Comparison of ENCODE assay signal across 8 cellular contexts in the genomic region with DNA sequence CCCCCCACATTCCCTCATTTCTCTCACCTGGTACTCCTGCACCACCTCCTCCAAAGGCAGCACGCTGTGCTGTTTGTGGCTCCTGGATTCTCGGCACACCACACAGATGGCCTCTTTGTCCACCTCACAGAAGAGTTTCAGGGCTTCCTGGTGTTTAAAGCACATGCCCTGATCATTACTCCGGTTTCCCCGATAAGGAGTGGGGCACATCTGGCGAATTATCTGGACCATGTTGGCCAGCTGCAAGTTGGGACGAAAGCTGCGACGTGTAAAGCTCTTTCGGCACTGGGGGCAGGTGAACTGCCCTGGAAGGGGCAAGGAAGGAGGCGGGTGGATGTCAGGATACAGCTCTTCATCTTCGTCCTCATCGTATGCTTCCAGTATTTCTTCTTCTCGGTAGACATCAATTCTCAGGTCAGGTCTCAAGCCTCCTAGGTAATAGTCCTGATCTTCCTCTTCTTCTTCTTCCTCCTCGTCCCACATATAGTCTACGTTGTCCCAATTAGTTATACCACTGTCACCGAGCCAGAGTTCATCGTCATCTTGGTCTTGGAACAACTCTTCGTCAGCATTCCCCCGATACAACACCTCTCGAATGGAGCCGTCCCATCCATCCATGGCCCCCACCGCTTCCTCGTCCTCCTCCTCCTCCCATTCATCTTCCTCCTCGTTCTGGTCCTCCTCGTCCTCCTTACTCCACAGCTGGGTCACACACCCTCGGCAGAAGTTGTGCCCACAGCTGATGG. TPM values are rescaled to one million over a fixed set of nuclear protein-coding genes. Genes with fewer than 3 reads are reported as not detected.
DNase-seq lines count a peak whose midpoint lies in the region; ATAC-seq and TF ChIP-seq lines count a peak whose summit lies in the region.

No MANE protein-coding gene starts in this region.

- BruUV-seq in PC-3 (replicated peaks; lab: Mats Ljungman, UMichigan) = TSS peak; percentile 51

- DNase-seq in EH (ENCODE audit: low read depth) (peak; percentile 24), PC-3 (no peak), epithelial cell of proximal tubule (ENCODE audit: low read depth) (no peak), trophoblast cell (no peak), NCI-H1092 (lab: John Stamatoyannopoulos, UW) (no peak)
- DNase-seq in activated CD4-positive, CD25-positive, alpha-beta regulatory T cell (lab: John Stamatoyannopoulos, UW) = no peak

- peaks cover 12% of the 10 kb centered on the region for H3K79me1 ChIP-seq in trophoblast cell (ENCODE audit: low read length)

- H3K9me3 ChIP-seq in PC-3 (ENCODE audit: low read length) (no peaks in the 10 kb centered on the region), trophoblast cell (ENCODE audit: insufficient read depth, low read depth, low read length) (no peaks in the 10 kb centered on the region)

- H3K27ac ChIP-seq in PC-3 (ENCODE audit: low read length) (peak overlapping the region; percentile 84), trophoblast cell (ENCODE audit: low read depth, low read length) (no peak overlapping the region)

- H3K9me2 ChIP-seq in PC-3 (replicated peaks; ENCODE audit: low read length) = no peaks in the 10 kb centered on the region

- no peak overlapping the region for H2BK12ac ChIP-seq in trophoblast cell (ENCODE audit: low read length)

- H3K79me2 ChIP-seq in PC-3 (ENCODE audit: low read length) = peaks cover 67% of the 10 kb centered on the region
- peaks cover 12% of the 10 kb centered on the region for H3K79me2 ChIP-seq in trophoblast cell (ENCODE audit: control insufficient read depth, insufficient read depth, low read length, poor library complexity)

- H3K4me2 ChIP-seq in PC-3 (ENCODE audit: low read length) (peak overlapping the region; percentile 98), trophoblast cell (ENCODE audit: low read length) (peak overlapping the region; percentile 97)

- no peak overlapping the region for H4K12ac ChIP-seq in trophoblast cell (ENCODE audit: low read depth, low read length)

- H3K27me3 ChIP-seq in PC-3 (ENCODE audit: low read length) (no peaks in the 10 kb centered on the region), trophoblast cell (ENCODE audit: insufficient read depth, low read length) (no peaks in the 10 kb centered on the region)

- intact Hi-C loops in PC-3 (cut with micrococcal nuclease) = loop anchor here (1.0 to 5.0 kb wide), 2 partner anchors 12 to 78 kb away; no protein-coding TSS in a partner anchor

- 0 out of 2 replicates have a peak, but pooled peaks have one; percentile 1 for ATAC-seq in PC-3
- no peak for ATAC-seq in HG02678 (IDR thresholded peaks at IDR 0.05; ENCODE audit: unreplicated experiment)
- ATAC-seq in GM18867 (IDR thresholded peaks at IDR 0.05; ENCODE audit: unreplicated experiment) = no peak

- peak overlapping the region; percentile 97 for H2AFZ ChIP-seq in PC-3 (ENCODE audit: low read length)
- H2AFZ ChIP-seq in trophoblast cell (ENCODE audit: insufficient read depth, low read length, poor library complexity) = no peak overlapping the region

- H3K23ac ChIP-seq in trophoblast cell (ENCODE audit: low read length) = peak overlapping the region; percentile 63

- peak overlapping the region; percentile 59 for H3K14ac ChIP-seq in trophoblast cell (ENCODE audit: low read length)

- peak overlapping the region; percentile 26 for H3K18ac ChIP-seq in trophoblast cell (ENCODE audit: low read length)

- H3K4me1 ChIP-seq in PC-3 (ENCODE audit: insufficient read depth, low read length) = peaks cover 4% of the 10 kb centered on the region; the same call in 1 of the 2 replicates
- H3K4me1 ChIP-seq in trophoblast cell (ENCODE audit: control insufficient read depth in 1 of 2, insufficient read depth in 2 of 2, low read length in 2 of 2) = peaks cover 10 to 18% of the 10 kb centered on the region in 2 experiments

- CTCF ChIA-PET in PC-3 (lab: Charles Lee) = no interaction called here

- peaks cover 8% of the 10 kb centered on the region; the same call in 1 of the 2 replicates for H3K36me3 ChIP-seq in PC-3 (ENCODE audit: low read depth, low read length)
- peaks cover 2 to 10% of the 10 kb centered on the region in 2 experiments for H3K36me3 ChIP-seq in trophoblast cell (ENCODE audit: control insufficient read depth in 1 of 2, insufficient read depth in 2 of 2, low read length in 2 of 2)

- H3K4ac ChIP-seq in trophoblast cell (ENCODE audit: low read depth, low read length) = peak overlapping the region; percentile 66

- H3K4me3 ChIP-seq in PC-3 (ENCODE audit: low read length) (peak overlapping the region; percentile 87), epithelial cell of proximal tubule (ENCODE audit: low read depth, low read length) (peak overlapping the region; percentile 97), trophoblast cell (ENCODE audit: low read depth, low read length) (peak overlapping the region; percentile 77)

- H3F3A ChIP-seq in PC-3 (ENCODE audit: low read length, unreplicated experiment) = no peaks in the 10 kb centered on the region

- H4K8ac ChIP-seq in trophoblast cell (ENCODE audit: low read depth, low read length) = peak overlapping the region; percentile 99

- H2BK5ac ChIP-seq in trophoblast cell (ENCODE audit: low read depth, low read length, poor library complexity) = no peak overlapping the region

- H4K20me1 ChIP-seq in PC-3 (ENCODE audit: low read length) = peaks cover 35% of the 10 kb centered on the region

- no peak overlapping the region for H2BK120ac ChIP-seq in trophoblast cell (ENCODE audit: insufficient read depth, low read length, poor library complexity)

- POLR2A ChIA-PET in PC-3 (lab: Charles Lee; ENCODE audit: unreplicated experiment) = interaction anchor here (0.6 to 1.0 kb wide), 2 partner anchors 36 to 465 kb away, joined by 3 read pairs; no protein-coding TSS in a partner anchor

- no CpG with 5 or more reads among the region's 26 CpGs for WGBS in trophoblast cell (ENCODE audit: extremely low coverage, insufficient coverage, insufficient read length)

- H3K9ac ChIP-seq in PC-3 (ENCODE audit: low read length) (peak overlapping the region; percentile 100), trophoblast cell (ENCODE audit: low read length) (peak overlapping the region; percentile 44)

- TF ChIP-seq CTCF in PC-3 (conservative IDR thresholded peaks at IDR 0.05; ENCODE audit: low read depth, low read length) = no peak
- no peak for TF ChIP-seq CTCF in epithelial cell of proximal tubule (conservative IDR thresholded peaks at IDR 0.05; ENCODE audit: low read depth, low read length)

- H2AK5ac ChIP-seq in trophoblast cell (ENCODE audit: low read length) = peak overlapping the region; percentile 60

- H4K91ac ChIP-seq in trophoblast cell (ENCODE audit: low read depth, low read length) = no peak overlapping the region

RNA-seq across cellular contexts. Expression of gene TRIM52, which starts 0.8 kb away (rescaled TPM):
- total RNA-seq in PC-3 (2014; rRNA removed) (4.4 and 8.9 TPM in 2 replicates), epithelial cell of proximal tubule (1.6 and 3.5 TPM in 2 replicates)
- 2.8 and 3.3 TPM in 2 replicates for polyA plus RNA-seq in trophoblast cell (2013)

RNA-seq across cellular contexts. Expression of gene RACK1, which starts 16.4 kb away (rescaled TPM):
- total RNA-seq in PC-3 (2014; rRNA removed) = 2,587 and 3,047 TPM in 2 replicates
- 2,747 and 3,067 TPM in 2 replicates for total RNA-seq in epithelial cell of proximal tubule
- polyA plus RNA-seq in trophoblast cell (2013) = 2,172 and 2,251 TPM in 2 replicates

RNA-seq across cellular contexts. Expression of gene TRIM41, which starts 37.1 kb away (rescaled TPM):
- total RNA-seq in PC-3 (2014; rRNA removed) (18.7 and 26.8 TPM in 2 replicates), epithelial cell of proximal tubule (10.6 and 12.4 TPM in 2 replicates)
- 16.4 and 16.9 TPM in 2 replicates for polyA plus RNA-seq in trophoblast cell (2013)

RNA-seq across cellular contexts. Expression of gene TRIM7, which starts 55.2 kb away (rescaled TPM):
- total RNA-seq in PC-3 (2014; rRNA removed) = 28.1 and 44.1 TPM in 2 replicates
- 2.7 and 14.6 TPM in 2 replicates for total RNA-seq in epithelial cell of proximal tubule
- 0.04 and 0.07 TPM in 2 replicates for polyA plus RNA-seq in trophoblast cell (2013)
